ENCODE assay signal across 13 cellular contexts in the genomic region with DNA sequence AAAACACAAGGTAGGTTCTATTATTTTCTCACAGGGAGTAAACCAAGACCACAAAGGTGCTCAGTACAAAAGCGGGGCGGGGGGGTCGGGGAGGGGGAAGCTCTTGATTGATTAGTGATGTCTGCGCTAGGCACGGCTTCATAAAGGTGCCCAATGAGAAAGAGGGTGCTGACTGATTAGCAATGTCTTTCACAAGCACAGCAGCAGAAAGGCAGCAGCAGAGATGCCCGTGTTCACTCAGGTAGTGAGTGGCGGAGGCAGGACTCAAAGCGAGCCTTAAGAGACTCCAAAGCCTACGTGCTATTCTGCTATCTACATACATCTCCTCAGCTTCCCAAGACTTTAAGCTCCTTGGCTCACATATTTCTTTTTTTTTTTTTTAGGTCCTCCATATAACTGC. TPM values are rescaled to one million over a fixed set of nuclear protein-coding genes. Genes with fewer than 3 reads are reported as not detected.
"Had no signal": no experiment of that assay in that cellular context is flagged by ENCODE, and none has a peak within 500 bp of the region (broad histone marks: within the 10 kb centered on the region; RNA-seq: fewer than 3 reads in every experiment).

No MANE protein-coding gene starts in this region.

- H3K27me3 Mint-ChIP-seq: activated CD4-positive, alpha-beta memory T cell treated with anti-CD3 and anti-CD28 coated beads for 36 hours; naive B cell; type B pancreatic cell had no signal

- ATAC-seq: heart right ventricle, left ventricle myocardium superior had no signal

- DNase-seq: activated CD4-positive, alpha-beta memory T cell treated with anti-CD3 and anti-CD28 coated beads for 36 hours; activated naive CD4-positive, alpha-beta T cell treated with Interleukin-2 at 50 U/mL for 16 hours; effector CD4-positive, alpha-beta T cell; esophagus squamous epithelium; heart right ventricle; left ventricle myocardium superior; naive B cell; stomach; SW 1271 had no signal

- H3K27me3 ChIP-seq: esophagus squamous epithelium, heart right ventricle, right atrium auricular region, stomach had no signal

- H3K9me3 Mint-ChIP-seq: activated CD4-positive, alpha-beta memory T cell treated with anti-CD3 and anti-CD28 coated beads for 36 hours; naive B cell; type B pancreatic cell had no signal

- H3K4me3 ChIP-seq: esophagus squamous epithelium, heart right ventricle, prostate gland, right atrium auricular region, stomach had no signal

- H3K27ac ChIP-seq: esophagus squamous epithelium, heart right ventricle, prostate gland, right atrium auricular region, stomach had no signal

- H3K9me3 ChIP-seq: esophagus squamous epithelium, heart right ventricle, prostate gland, right atrium auricular region, stomach had no signal

- H3K36me3 ChIP-seq: prostate gland, right atrium auricular region had no signal

- H3K4me3 Mint-ChIP-seq: activated CD4-positive, alpha-beta memory T cell treated with anti-CD3 and anti-CD28 coated beads for 36 hours; type B pancreatic cell had no signal

RNA-seq across cellular contexts. Expression of gene NFATC2, which starts 20.3 kb away (rescaled TPM):
- total RNA-seq: bronchial epithelial cell had no signal
